Comparison of ENCODE assay signal across 8 cellular contexts in the genomic region with DNA sequence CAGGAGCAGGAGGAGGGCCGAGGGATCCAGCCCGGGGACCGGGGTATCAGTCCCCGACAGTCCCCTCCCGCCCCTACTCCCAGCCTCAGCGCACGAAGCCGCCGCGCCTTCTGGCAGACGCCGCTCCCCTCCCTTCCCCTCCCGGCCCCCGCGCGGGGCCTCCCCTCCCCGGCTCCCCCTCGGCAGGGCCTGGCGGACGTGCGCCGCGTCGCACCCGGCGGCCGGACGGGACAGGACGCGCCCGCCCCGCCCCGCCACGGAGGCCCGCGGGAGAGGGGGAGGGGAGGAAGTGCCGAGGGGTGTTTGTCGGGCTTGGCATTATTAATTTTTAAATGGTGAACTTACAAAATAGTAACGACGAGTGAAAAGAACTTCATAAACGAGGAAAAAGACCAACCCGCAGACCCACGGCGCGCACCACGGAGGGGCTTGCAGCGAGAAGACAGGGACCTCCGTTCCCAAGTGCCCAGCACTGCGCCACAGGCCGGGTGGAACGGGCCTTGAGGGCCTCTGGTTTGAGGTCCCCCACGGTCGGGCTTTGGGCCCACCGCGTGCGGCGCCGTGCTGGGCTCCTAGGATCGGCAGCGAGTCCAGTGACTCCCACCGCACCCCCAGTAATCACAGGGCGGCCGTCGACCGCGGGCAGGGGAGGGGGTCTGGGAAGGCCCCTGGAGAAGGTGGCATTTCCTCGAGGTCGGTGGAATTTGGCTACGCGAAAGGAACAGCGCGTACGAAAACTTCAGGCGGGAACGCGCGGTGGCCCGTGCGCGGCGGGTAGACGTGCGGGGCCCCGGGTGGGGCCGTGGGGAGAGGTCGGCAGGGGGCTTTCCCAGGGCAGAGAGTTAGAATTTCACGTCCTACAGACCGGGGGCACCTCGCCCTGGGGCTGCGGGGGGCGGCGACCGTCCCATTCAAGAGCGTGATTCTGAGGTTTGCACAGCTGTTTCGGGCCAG. TPM values are rescaled to one million over a fixed set of nuclear protein-coding genes. Genes with fewer than 3 reads are reported as not detected.
DNase-seq lines count a peak whose midpoint lies in the region; ATAC-seq, FAIRE-seq and TF ChIP-seq lines count a peak whose summit lies in the region.

No MANE protein-coding gene starts in this region.

- TF ChIP-seq CTCF in 22Rv1 (IDR thresholded peaks at IDR 0.05) (no peak), Peyer's patch (IDR thresholded peaks at IDR 0.05) (peak in 2 of 6 experiments; percentile 12 to 33), neutrophil (IDR thresholded peaks at IDR 0.05) (peak; percentile 74), uterus (IDR thresholded peaks at IDR 0.05) (peak in 1 of 4 experiments; percentile 13)

- no peak for TF ChIP-seq POLR2A in GM12892 (IDR thresholded peaks at IDR 0.05; ENCODE audit: low read depth, low read length)
- TF ChIP-seq POLR2A in Peyer's patch (IDR thresholded peaks at IDR 0.05) = no peak
- TF ChIP-seq POLR2A in uterus (IDR thresholded peaks at IDR 0.05) = peak in 1 of 2 donors; percentile 46

- FAIRE-seq in GM12892 (lab: Jason Lieb, UNC) = peak; percentile 91

- H3K9me3 ChIP-seq in Peyer's patch = no peaks in the 10 kb centered on the region
- H3K9me3 ChIP-seq in neutrophil = no peaks in the 10 kb centered on the region
- no peaks in the 10 kb centered on the region for H3K9me3 ChIP-seq in uterus

- H3K4me3 ChIP-seq in Peyer's patch = peak overlapping the region; percentile 75 to 97 (median 89)
- H3K4me3 ChIP-seq in neutrophil (ENCODE audit: low read depth in 1 of 2, low read length in 1 of 2) = peak overlapping the region; percentile 94 to 97
- H3K4me3 ChIP-seq in uterus = peak overlapping the region; percentile 95

- intact Hi-C loops in uterus (cut with DNase I; ENCODE audit: low total_unique reads) = loop anchor here (10.0 kb wide), 1 partner anchor 104 kb away; a partner anchor contains a TSS

- H3K36me3 ChIP-seq in Peyer's patch (peaks cover 0 to 25% (median 0%) of the 10 kb centered on the region in 3 donors), neutrophil (peaks cover 50% of the 10 kb centered on the region), uterus (no peaks in the 10 kb centered on the region)

- ATAC-seq in HG03103 (IDR thresholded peaks at IDR 0.05; ENCODE audit: low read depth, unreplicated experiment) = peak; percentile 1

- DNase-seq in GM12892 (ENCODE audit: insufficient read length) (peak; percentile 70), Peyer's patch (peak; percentile 65 to 89 (median 89)), glomerular visceral epithelial cell (ENCODE audit: extremely low spot score) (peak; percentile 13), uterus (peak; percentile 80 to 86)
- peak; percentile 56 for DNase-seq in activated naive CD4-positive, alpha-beta T cell treated with anti-CD3 and anti-CD28 coated beads, Interleukin-2, amount 50 U/mL, for 16 hours

- H3K4me1 ChIP-seq in Peyer's patch (peaks cover 0 to 38% (median 27%) of the 10 kb centered on the region in 4 donors), neutrophil (ENCODE audit: control insufficient read depth in 1 of 2, insufficient read depth in 1 of 2, low read depth in 1 of 2, low read length in 1 of 2) (peaks cover 71 to 79% of the 10 kb centered on the region in 2 experiments), uterus (peaks cover 0 to 23% of the 10 kb centered on the region in 2 donors)

- H3K27me3 ChIP-seq in Peyer's patch (no peaks in the 10 kb centered on the region), neutrophil (no peaks in the 10 kb centered on the region), uterus (no peaks in the 10 kb centered on the region)

- H3K27ac ChIP-seq in 22Rv1 = peak overlapping the region; percentile 100
- H3K27ac ChIP-seq in Peyer's patch = peak overlapping the region; percentile 95 to 99 (median 98)
- H3K27ac ChIP-seq in neutrophil = peak overlapping the region; percentile 99
- peak overlapping the region; percentile 99 for H3K27ac ChIP-seq in uterus

RNA-seq across cellular contexts. Expression of a gene that starts 1.0 kb away (rescaled TPM):
- polyA plus RNA-seq in GM12892 (2012; ENCODE audit: missing spikeins) = 32.1 TPM
- total RNA-seq in Peyer's patch (100 to 1,000 TPM; 105 to 207 (median 184) TPM), uterus (100 to 1,000 TPM in 2 of 4 donors, 10 to 100 TPM in 2; 48.8 to 198 (median 76.8) TPM)

RNA-seq across cellular contexts. Expression of a gene that starts 16.6 kb away (rescaled TPM):
- 0.30 TPM for polyA plus RNA-seq in GM12892 (2012; ENCODE audit: missing spikeins)
- total RNA-seq in Peyer's patch (10 to 100 TPM in 2 of 4 donors, 1 to 10 TPM in 2; 2.8 to 21.5 (median 8.6) TPM), uterus (10 to 100 TPM in 1 of 4 donors, 1 to 10 TPM in 1, under 1 TPM in 2; 0.26 to 14.0 (median 4.2) TPM)

RNA-seq across cellular contexts. Expression of a gene that starts 20.2 kb away (rescaled TPM):
- 0.68 TPM for polyA plus RNA-seq in GM12892 (2012; ENCODE audit: missing spikeins)
- total RNA-seq in Peyer's patch = 1,000 to 10,000 TPM in 1 of 4 donors, 100 to 1,000 TPM in 3; 189 to 1,274 (median 741) TPM
- under 1 TPM in 3 of 4 donors, not detected in 1; 0.28 to 0.59 (median 0.51) TPM for total RNA-seq in uterus

RNA-seq across cellular contexts. Expression of a gene that starts 42.1 kb away (rescaled TPM):
- not detected for polyA plus RNA-seq in GM12892 (2012; ENCODE audit: missing spikeins)
- not detected for total RNA-seq in Peyer's patch
- total RNA-seq in uterus = under 1 TPM in 2 of 4 donors, not detected in 2; 0.85 to 0.97 TPM

Comparison
In these comparisons a context has a peak if more than half of its experiments do, and no peak if none do; other contexts are left out.
1. Peak in every context shown above with its lines: DNase-seq, ATAC-seq, H3K4me3 ChIP-seq and H3K27ac ChIP-seq.
2. DNase-seq: peak in every context shown above with its lines; median percentile 89 in Peyer's patch; 83 in uterus; 70 in GM12892; 56 in activated naive CD4-positive, alpha-beta T cell treated with anti-CD3 and anti-CD28 coated beads, Interleukin-2, amount 50 U/mL, for 16 hours; 13 in glomerular visceral epithelial cell.
3. RNA of a gene that starts 20.2 kb away (total RNA-seq): 189 to 1,274 TPM in Peyer's patch; 0.28 to 0.59 TPM in uterus; every median in the first group is over 100 times any median in the second.